ENCODE assay signal across 21 cellular contexts in genomic region chr13:41541142-41541938, GRCh38.
DNase-seq lines count a peak whose midpoint lies in the region; ATAC-seq and TF ChIP-seq lines count a peak whose summit lies in the region.
"Had no signal": no experiment of that assay in that cellular context is flagged by ENCODE, and none has a peak within 500 bp of the region (broad histone marks: within the 10 kb centered on the region; RNA-seq: fewer than 3 reads in every experiment).

No MANE protein-coding gene starts in this region.

- H3K9ac ChIP-seq in colonic mucosa (ENCODE audit: low read depth in 2 of 2, low read length in 2 of 2) (no peak overlapping the region), SK-N-SH (no peak overlapping the region)

- intact Hi-C loops in right cardiac atrium (cut with DNase I), result no loop called here
- intact Hi-C loops in colonic mucosa (cut with DNase I), result no loop called here
- intact Hi-C loops in mucosa of descending colon (cut with DNase I, micrococcal nuclease), result no loop called here

- no peak overlapping the region for H3K4me2 ChIP-seq in SK-N-SH

- WGBS in right cardiac atrium, result 66% methylated on average over 9 of the region's 9 CpGs
- WGBS in SK-N-SH (ENCODE audit: low lambda C conversion rate), result 59% methylated on average over 9 of the region's 9 CpGs

- POLR2A ChIA-PET in SK-N-SH (lab: Yijun Ruan, JAX), result no interaction called here

- no peak for TF ChIP-seq EP300 in SK-N-SH (IDR thresholded peaks at IDR 0.05; ENCODE audit: borderline replicate concordance in 1 of 2, low read depth in 1 of 2, low read length in 1 of 2)

- H3K79me2 ChIP-seq in SK-N-SH (ENCODE audit: insufficient read depth), result no peaks in the 10 kb centered on the region

- DNase-seq in right atrium auricular region (ENCODE audit: low spot score) (peak; percentile 16), right cardiac atrium (no peak), colonic mucosa (peak; percentile 29), mucosa of descending colon (no peak), SK-N-SH (no peak), putamen (ENCODE audit: low spot score) (no peak)
- DNase-seq: 8988T, ACHN, BE2C, COR-L47, KBM-7, MG63, NCI-H1105 treated with DMSO at 0.1 percent for 48 hours, NCI-H2029, NCI-H526 treated with DMSO at 0.1 percent for 48 hours, Right ventricle myocardium superior, RPMI8226 had no signal

- CTCF ChIA-PET in SK-N-SH (lab: Yijun Ruan, JAX), result no interaction called here

- no peaks in the 10 kb centered on the region for H3K9me3 ChIP-seq in right atrium auricular region
- no peaks in the 10 kb centered on the region for H3K9me3 ChIP-seq in right cardiac atrium (ENCODE audit: control insufficient read depth, low read length)
- H3K9me3 ChIP-seq in colonic mucosa, result no peaks in the 10 kb centered on the region
- H3K9me3 ChIP-seq in mucosa of descending colon, result no peaks in the 10 kb centered on the region
- H3K9me3 ChIP-seq in SK-N-SH, result no peaks in the 10 kb centered on the region
- H3K9me3 ChIP-seq: BE2C, MG63, SJSA1 had no signal

- TF ChIP-seq RAD21 in SK-N-SH (IDR thresholded peaks at IDR 0.05; ENCODE audit: low read length), result no peak

- H3K4me1 ChIP-seq in right atrium auricular region, result peaks cover 0 to 1% of the 10 kb centered on the region in 2 donors
- H3K4me1 ChIP-seq in right cardiac atrium (ENCODE audit: control insufficient read depth, insufficient read depth, low read length), result no peaks in the 10 kb centered on the region
- peaks cover 3% of the 10 kb centered on the region for H3K4me1 ChIP-seq in colonic mucosa
- peaks cover 10% of the 10 kb centered on the region for H3K4me1 ChIP-seq in mucosa of descending colon (ENCODE audit: low read depth)
- H3K4me1 ChIP-seq in SK-N-SH (ENCODE audit: control insufficient read depth in 1 of 2, insufficient read depth in 2 of 2, low read depth in 1 of 2, low read length in 1 of 2), result no peaks in the 10 kb centered on the region
- H3K4me1 ChIP-seq: BE2C had no signal

- TF ChIP-seq CTCF in right atrium auricular region (IDR thresholded peaks at IDR 0.05) (no peak), colonic mucosa (IDR thresholded peaks at IDR 0.05) (no peak), mucosa of descending colon (IDR thresholded peaks at IDR 0.05) (no peak), SK-N-SH (IDR thresholded peaks at IDR 0.05) (no peak)

- H3K27me3 ChIP-seq in right atrium auricular region (no peaks in the 10 kb centered on the region), right cardiac atrium (ENCODE audit: control insufficient read depth, insufficient read depth) (no peaks in the 10 kb centered on the region), colonic mucosa (no peaks in the 10 kb centered on the region), SK-N-SH (ENCODE audit: insufficient read depth) (no peaks in the 10 kb centered on the region)
- H3K27me3 ChIP-seq: BE2C, SJSA1 had no signal

- ATAC-seq in right cardiac atrium (no peak), mucosa of descending colon (peak; percentile 79), HG03108 (IDR thresholded peaks at IDR 0.05; ENCODE audit: unreplicated experiment) (no peak)
- ATAC-seq: HCT116 had no signal

- H3K36me3 ChIP-seq in right atrium auricular region, result no peaks in the 10 kb centered on the region
- H3K36me3 ChIP-seq in colonic mucosa, result no peaks in the 10 kb centered on the region
- no peaks in the 10 kb centered on the region for H3K36me3 ChIP-seq in mucosa of descending colon (ENCODE audit: low read depth)
- no peaks in the 10 kb centered on the region for H3K36me3 ChIP-seq in SK-N-SH (replicated peaks in 1 of 2; ENCODE audit: control insufficient read depth in 1 of 2, insufficient read depth in 2 of 2, low read length in 1 of 2)
- H3K36me3 ChIP-seq: BE2C, MG63, SJSA1 had no signal

- no peak overlapping the region for H3K4me3 ChIP-seq in right atrium auricular region
- H3K4me3 ChIP-seq in right cardiac atrium (ENCODE audit: low read length), result no peak overlapping the region
- H3K4me3 ChIP-seq in colonic mucosa, result no peak overlapping the region
- H3K4me3 ChIP-seq in mucosa of descending colon, result no peak overlapping the region
- H3K4me3 ChIP-seq in SK-N-SH (ENCODE audit: low read depth in 2 of 2, low read length in 1 of 2), result no peak overlapping the region
- H3K4me3 ChIP-seq: MG63, SJSA1 had no signal

- no peak overlapping the region for H2AFZ ChIP-seq in SK-N-SH (ENCODE audit: low read depth)

- H3F3A ChIP-seq in SK-N-SH (replicated peaks; ENCODE audit: insufficient read depth), result no peaks in the 10 kb centered on the region

- H4K20me1 ChIP-seq in SK-N-SH (ENCODE audit: insufficient read depth), result no peaks in the 10 kb centered on the region

- no peak overlapping the region for H3K27ac ChIP-seq in right atrium auricular region
- H3K27ac ChIP-seq in right cardiac atrium (ENCODE audit: low read length), result no peak overlapping the region
- no peak overlapping the region for H3K27ac ChIP-seq in colonic mucosa
- peak overlapping the region; percentile 13 for H3K27ac ChIP-seq in temporal lobe (ENCODE audit: low read depth, low read length)
- no peak overlapping the region for H3K27ac ChIP-seq in SK-N-SH (ENCODE audit: low read depth in 2 of 2, low read length in 1 of 2)
- H3K27ac ChIP-seq: SJSA1 had no signal

- H3K9me2 ChIP-seq in SK-N-SH, result no peaks in the 10 kb centered on the region

TF ChIP-seq in SK-N-SH, 30 proteins besides CTCF, POLR2A, EP300 and RAD21:
- TF ChIP-seq PBX3 (IDR thresholded peaks at IDR 0.05) (no peak), SIN3A (IDR thresholded peaks at IDR 0.05; ENCODE audit: borderline replicate concordance, low read depth, low read length) (no peak), YY1 (IDR thresholded peaks at IDR 0.05; ENCODE audit: low read depth) (no peak), RXRA (IDR thresholded peaks at IDR 0.05; ENCODE audit: borderline replicate concordance, low read depth) (no peak), USF1 (IDR thresholded peaks at IDR 0.05; ENCODE audit: borderline replicate concordance, low read depth) (no peak), GABPA (IDR thresholded peaks at IDR 0.05; ENCODE audit: low read depth) (no peak), NRF1 (IDR thresholded peaks at IDR 0.05; ENCODE audit: low read depth, low read length) (no peak), FOXJ3 (CRISPR knock-in tag; IDR thresholded peaks at IDR 0.05) (no peak), JUND (IDR thresholded peaks at IDR 0.05) (no peak), TAF1 (IDR thresholded peaks at IDR 0.05; ENCODE audit: borderline replicate concordance, low read depth, low read length) (no peak)

Comparison
In these comparisons a context has a peak if more than half of its experiments do, and no peak if none do; other contexts are left out.
1. DNase-seq: peak in right atrium auricular region (single experiment) and colonic mucosa (single experiment); none in right cardiac atrium (0 of 3), mucosa of descending colon (0 of 3), SK-N-SH (single experiment) and putamen (single experiment).